ENCODE assay signal across 25 cellular contexts in genomic region chr5:168342985-168343384, GRCh38.
"Had no signal": no experiment of that assay in that cellular context is flagged by ENCODE, and none has a peak within 500 bp of the region (broad histone marks: within the 10 kb centered on the region; RNA-seq: fewer than 3 reads in every experiment).

No MANE protein-coding gene starts in this region.

- DNase-seq: dorsolateral prefrontal cortex; effector CD4-positive, alpha-beta T cell; gastrocnemius medialis; kidney; left lung; mesenchymal stem cell; naive thymus-derived CD4-positive, alpha-beta T cell; posterior cingulate gyrus; retina; right lobe of liver; stimulated activated CD4-positive, alpha-beta T cell treated with anti-CD3 and anti-CD28 coated beads, Interleukin-2, amount 100 ng/mL, for 24 hours; stimulated activated CD4-positive, alpha-beta T cell treated with anti-CD3 and anti-CD28 coated beads, Interleukin-4, amount 100 ng/mL, for 24 hours; stimulated activated naive CD4-positive, alpha-beta T cell treated with Interleukin-2 at 50 U/mL for 16 hours; stomach; testis had no signal

- H3K27ac Mint-ChIP-seq: mesothelial cell of epicardium; naive thymus-derived CD4-positive, alpha-beta T cell; stimulated activated effector memory CD8-positive, alpha-beta T cell treated with anti-CD3 and anti-CD28 coated beads, Interleukin-12 subunit alpha, Interleukin-12 subunit beta, amount 100 ng/mL, for 72 hours had no signal

- H2AFZ ChIP-seq: neural progenitor cell had no signal

- FAIRE-seq: colon, kidney had no signal

- H3K27me3 ChIP-seq: dorsolateral prefrontal cortex, left lung, neural progenitor cell, right lobe of liver, stomach, testis had no signal

- H3K9me3 Mint-ChIP-seq: nephron; neural progenitor cell; stimulated activated effector memory CD8-positive, alpha-beta T cell treated with anti-CD3 and anti-CD28 coated beads, Interleukin-12 subunit alpha, Interleukin-12 subunit beta, amount 100 ng/mL, for 72 hours; type B pancreatic cell had no signal

- H3K4me1 ChIP-seq: gastrocnemius medialis, right lobe of liver, testis had no signal

- H3K36me3 Mint-ChIP-seq: naive thymus-derived CD4-positive, alpha-beta T cell; stimulated activated effector memory CD8-positive, alpha-beta T cell treated with anti-CD3 and anti-CD28 coated beads, Interleukin-12 subunit alpha, Interleukin-12 subunit beta, amount 100 ng/mL, for 72 hours had no signal

- H3K4me2 ChIP-seq: neural progenitor cell had no signal

- H3K4me3 Mint-ChIP-seq: mesothelial cell of epicardium; naive thymus-derived CD4-positive, alpha-beta T cell; nephron; neural progenitor cell; stimulated activated effector memory CD8-positive, alpha-beta T cell treated with anti-CD3 and anti-CD28 coated beads, Interleukin-12 subunit alpha, Interleukin-12 subunit beta, amount 100 ng/mL, for 72 hours had no signal

- H3K27ac ChIP-seq: dorsolateral prefrontal cortex, epithelial cell of prostate, gastrocnemius medialis, left lung, neural progenitor cell, right lobe of liver, testis, tibial artery had no signal

- H3K36me3 ChIP-seq: gastrocnemius medialis, left lung, neural progenitor cell, right lobe of liver, stomach, tibial artery had no signal

- H3K9me3 ChIP-seq: gastrocnemius medialis, left lung, right lobe of liver, stomach, testis, tibial artery had no signal

- H3K4me3 ChIP-seq: dorsolateral prefrontal cortex, gastrocnemius medialis, left lung, neural progenitor cell, right lobe of liver, smooth muscle cell, stomach, testis, tibial artery had no signal

- H3K4me1 Mint-ChIP-seq: stimulated activated effector memory CD8-positive, alpha-beta T cell treated with anti-CD3 and anti-CD28 coated beads, Interleukin-12 subunit alpha, Interleukin-12 subunit beta, amount 100 ng/mL, for 72 hours had no signal

- ATAC-seq: esophagus mucosa; gastrocnemius medialis; naive thymus-derived CD4-positive, alpha-beta T cell; right lobe of liver had no signal

- H3K9ac ChIP-seq: neural progenitor cell had no signal
